27 cellular contexts compared by ENCODE assay signal in the genomic region with DNA sequence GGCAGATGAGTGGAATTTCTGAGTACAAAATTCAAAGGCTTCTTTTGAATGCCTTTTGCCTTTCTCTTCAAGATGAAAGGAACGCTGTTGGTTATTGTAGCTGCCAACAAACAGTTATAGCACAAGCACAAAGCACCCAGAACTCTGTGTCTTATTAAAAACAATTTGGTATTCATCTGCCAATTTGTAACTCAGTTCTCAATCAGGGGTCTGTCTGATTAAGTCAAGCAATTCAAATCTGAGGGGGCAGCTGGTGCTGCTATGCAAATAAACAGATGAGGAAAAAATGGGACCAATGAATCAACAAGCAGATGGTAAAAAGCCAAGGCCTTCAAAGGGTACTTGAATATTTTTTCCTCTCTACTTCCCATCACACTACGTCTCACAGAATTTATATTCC.
DNase-seq lines count a peak whose midpoint lies in the region; ATAC-seq and TF ChIP-seq lines count a peak whose summit lies in the region.
"Had no signal": no experiment of that assay in that cellular context is flagged by ENCODE, and none has a peak within 500 bp of the region (broad histone marks: within the 10 kb centered on the region; RNA-seq: fewer than 3 reads in every experiment).

No MANE protein-coding gene starts in this region.

- H3K27me3 Mint-ChIP-seq in HFFc6 (ENCODE audit: insufficient read depth), result peaks cover 1% of the 10 kb centered on the region; the same call in 1 of the 2 replicates
- H3K27me3 Mint-ChIP-seq: activated naive CD8-positive, alpha-beta T cell treated with anti-CD3 and anti-CD28 coated beads, Interleukin-2, amount 50 U/mL, for 24 hours had no signal

- ATAC-seq in HG02571 (IDR thresholded peaks at IDR 0.05; ENCODE audit: unreplicated experiment), result no peak
- ATAC-seq: activated naive CD8-positive, alpha-beta T cell treated with anti-CD3 and anti-CD28 coated beads, Interleukin-2, amount 50 U/mL, for 24 hours; sciatic nerve had no signal

- H3K27ac Mint-ChIP-seq in HFFc6, result peak overlapping the region; percentile 34; the same call in 1 of the 2 replicates
- H3K27ac Mint-ChIP-seq: activated naive CD8-positive, alpha-beta T cell treated with anti-CD3 and anti-CD28 coated beads, Interleukin-2, amount 50 U/mL, for 24 hours; IgD-negative memory B cell had no signal

- H3K4me3 Mint-ChIP-seq in HFFc6, result peak overlapping the region; percentile 16
- H3K4me3 Mint-ChIP-seq: activated naive CD8-positive, alpha-beta T cell treated with anti-CD3 and anti-CD28 coated beads, Interleukin-2, amount 50 U/mL, for 24 hours; IgD-negative memory B cell had no signal

- peaks cover 48% of the 10 kb centered on the region for H3K4me1 Mint-ChIP-seq in HFFc6 (ENCODE audit: low read depth)
- H3K4me1 Mint-ChIP-seq: activated naive CD8-positive, alpha-beta T cell treated with anti-CD3 and anti-CD28 coated beads, Interleukin-2, amount 50 U/mL, for 24 hours; IgD-negative memory B cell had no signal

- TF ChIP-seq CTCF in HFFc6 (IDR thresholded peaks at IDR 0.05), result no peak
- TF ChIP-seq CTCF in VCaP (conservative IDR thresholded peaks at IDR 0.05), result no peak

- H3K36me3 Mint-ChIP-seq in HFFc6 (ENCODE audit: low read depth), result no peaks in the 10 kb centered on the region
- H3K36me3 Mint-ChIP-seq: IgD-negative memory B cell had no signal

- no peaks in the 10 kb centered on the region for H3K9me3 Mint-ChIP-seq in HFFc6
- H3K9me3 Mint-ChIP-seq: IgD-negative memory B cell had no signal

- no peak for DNase-seq in HFFc6
- DNase-seq in NCI-H1105 treated with DMSO at 0.1 percent for 48 hours (lab: John Stamatoyannopoulos, UW), result peak; percentile 78
- DNase-seq in retina, result peak; percentile 57
- no peak for DNase-seq in OCI-M1 (lab: John Stamatoyannopoulos, UW)
- no peak for DNase-seq in NCI-H1048 (lab: John Stamatoyannopoulos, UW)
- DNase-seq: activated CD4-positive, alpha-beta T cell treated with anti-CD3 and anti-CD28 coated beads, Interleukin-2, amount 50 U/mL, for 48 hours; activated CD4-positive, CD25-positive, alpha-beta regulatory T cell treated with anti-CD3 and anti-CD28 coated beads, Interleukin-2, amount 50 U/mL, for 72 hours; activated naive CD4-positive, alpha-beta T cell; activated naive CD8-positive, alpha-beta T cell treated with anti-CD3 and anti-CD28 coated beads, Interleukin-2, amount 50 U/mL, for 24 hours; C1 segment of cervical spinal cord; DMS53; dorsolateral prefrontal cortex; foreskin melanocyte; GDM1; kidney; MV-4-11; NCI-H2029; Right ventricle myocardium superior; stimulated activated CD4-positive, alpha-beta T cell treated with anti-CD3 and anti-CD28 coated beads, Interleukin-4, amount 100 ng/mL, for 24 hours; T-helper 2 cell; thyroid gland had no signal

- peak overlapping the region; percentile 41; the same call in 1 of the 2 replicates for H3K27ac ChIP-seq in VCaP
- H3K27ac ChIP-seq: brain microvascular endothelial cell, dorsolateral prefrontal cortex, prostate gland, thyroid gland had no signal

Comparison
In these comparisons a context has a peak if more than half of its experiments do, and no peak if none do; other contexts are left out.
1. DNase-seq: peak in NCI-H1105 treated with DMSO at 0.1 percent for 48 hours (single experiment) and retina (single experiment); none in HFFc6 (single experiment), OCI-M1 (single experiment) and NCI-H1048 (single experiment).